In the genomic region with DNA sequence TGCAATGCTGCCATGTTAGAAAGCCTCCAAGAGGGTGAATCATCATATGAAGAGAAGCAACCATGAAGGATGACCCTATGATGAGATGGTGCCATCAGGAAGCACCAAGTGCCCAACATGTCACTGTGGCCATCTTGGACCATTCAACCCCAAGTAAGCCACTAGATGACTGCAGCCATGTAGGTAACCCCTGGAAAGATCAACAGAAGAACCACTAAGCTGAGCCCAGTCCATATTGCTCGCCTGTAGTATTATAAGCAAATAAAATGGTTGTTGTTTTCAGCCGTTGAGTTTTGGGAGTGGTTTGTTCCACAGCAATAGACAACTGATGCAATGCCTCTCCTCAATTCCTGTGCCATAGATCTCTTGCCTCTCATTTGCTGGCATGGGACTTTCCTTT, we compare ENCODE assay signal across 39 cellular contexts.
"Had no signal": no experiment of that assay in that cellular context is flagged by ENCODE, and none has a peak within 500 bp of the region (broad histone marks: within the 10 kb centered on the region; RNA-seq: fewer than 3 reads in every experiment).

No MANE protein-coding gene starts in this region.

- H3K9me3 Mint-ChIP-seq: activated naive CD4-positive, alpha-beta T cell treated with anti-CD3 and anti-CD28 coated beads, Interleukin-2, amount 50 U/mL, for 24 hours; activated naive CD8-positive, alpha-beta T cell treated with anti-CD3 and anti-CD28 coated beads, Interleukin-2, amount 50 U/mL, for 24 hours; activated T-helper 17 cell treated with anti-CD3 and anti-CD28 coated beads, Interleukin-2, amount 50 U/mL, for 72 hours; central memory CD8-positive, alpha-beta T cell had no signal

- H3K4me3 ChIP-seq: adrenal gland, ascending aorta, body of pancreas, breast epithelium, cardiac muscle cell had no signal

- H3K27ac Mint-ChIP-seq: activated naive CD4-positive, alpha-beta T cell treated with anti-CD3 and anti-CD28 coated beads for 36 hours; activated naive CD4-positive, alpha-beta T cell treated with anti-CD3 and anti-CD28 coated beads, Interleukin-2, amount 10 ng/mL, durations not matched to agents 7 days and 5 days; activated naive CD4-positive, alpha-beta T cell treated with anti-CD3 and anti-CD28 coated beads, Interleukin-2, amount 50 U/mL, for 24 hours; activated naive CD8-positive, alpha-beta T cell; activated naive CD8-positive, alpha-beta T cell treated with anti-CD3 and anti-CD28 coated beads for 36 hours; activated naive CD8-positive, alpha-beta T cell treated with anti-CD3 and anti-CD28 coated beads, Interleukin-2, amount 10 ng/mL, durations not matched to agents 7 days and 5 days; activated naive CD8-positive, alpha-beta T cell treated with anti-CD3 and anti-CD28 coated beads, Interleukin-2, amount 50 U/mL, for 24 hours; activated T-cell treated with anti-CD3 and anti-CD28 coated beads, Interleukin-2, amount 50 U/mL, for 24 hours; activated T-cell treated with anti-CD3 and anti-CD28 coated beads, Interleukin-2, amount 50 U/mL, for 72 hours; activated T-helper 1 cell treated with anti-CD3 and anti-CD28 coated beads, Interleukin-12 subunit alpha, Interleukin-12 subunit beta, Interleukin-2, Interleukin-4 antibody, amounts not matched to agents 30 ng/mL and 10 ng/mL and 1 ng/mL, durations not matched to agents 14 hours and 24 hours and 36 hours; activated T-helper 17 cell treated with anti-CD3 and anti-CD28 coated beads, Interleukin-2, amount 50 U/mL, for 72 hours; activated T-helper 2 cell treated with anti-CD3 and anti-CD28 coated beads, Interferon-gamma antibody, Interleukin-2, Interleukin-4, amounts not matched to agents 10 μg/mL and 5 μg/mL and 100 μg/mL, durations not matched to agents 14 hours and 24 hours and 36 hours; brain had no signal

- FAIRE-seq: astrocyte, bronchial epithelial cell had no signal

- DNase-seq: activated effector memory CD4-positive, alpha-beta T cell treated with anti-CD3 and anti-CD28 coated beads, Interleukin-2, amount 50 U/mL, for 16 hours; activated effector memory CD4-positive, alpha-beta T cell treated with Interleukin-2 at 50 U/mL for 16 hours; activated gamma-delta T cell; activated gamma-delta T cell treated with Interleukin-2 at 50 U/mL for 16 hours; activated naive CD4-positive, alpha-beta T cell; activated naive CD4-positive, alpha-beta T cell treated with anti-CD3 and anti-CD28 coated beads for 36 hours; activated naive CD4-positive, alpha-beta T cell treated with anti-CD3 and anti-CD28 coated beads, Interleukin-2, amount 10 ng/mL, durations not matched to agents 7 days and 5 days; activated naive CD4-positive, alpha-beta T cell treated with anti-CD3 and anti-CD28 coated beads, Interleukin-2, amount 50 U/mL, for 16 hours; activated naive CD4-positive, alpha-beta T cell treated with Interleukin-2 at 50 U/mL for 16 hours; activated naive CD8-positive, alpha-beta T cell treated with anti-CD3 and anti-CD28 coated beads for 36 hours; activated naive CD8-positive, alpha-beta T cell treated with anti-CD3 and anti-CD28 coated beads, Interleukin-2, amount 10 ng/mL, durations not matched to agents 7 days and 5 days; activated naive CD8-positive, alpha-beta T cell treated with anti-CD3 and anti-CD28 coated beads, Interleukin-2, amount 50 U/mL, for 24 hours; activated T-cell treated with anti-CD3 and anti-CD28 coated beads, Interleukin-2, amount 50 U/mL, for 24 hours; activated T-cell treated with anti-CD3 and anti-CD28 coated beads, Interleukin-2, amount 50 U/mL, for 4 hours; activated T-cell treated with anti-CD3 and anti-CD28 coated beads, Interleukin-2, amount 50 U/mL, for 48 hours; activated T-cell treated with anti-CD3 and anti-CD28 coated beads, Interleukin-2, amount 50 U/mL, for 72 hours; adrenal gland; amniotic stem cell; amygdala; anterior cingulate cortex; aorta; body of pancreas; brain microvascular endothelial cell; caudate nucleus; central memory CD4-positive, alpha-beta T cell; cerebellar nuclear complex had no signal

- H3K4me1 ChIP-seq: ascending aorta, body of pancreas, breast epithelium had no signal

- H3K4me1 Mint-ChIP-seq: activated naive CD4-positive, alpha-beta T cell treated with anti-CD3 and anti-CD28 coated beads, Interleukin-2, amount 10 ng/mL, durations not matched to agents 7 days and 5 days; activated naive CD4-positive, alpha-beta T cell treated with anti-CD3 and anti-CD28 coated beads, Interleukin-2, amount 50 U/mL, for 24 hours; activated naive CD8-positive, alpha-beta T cell treated with anti-CD3 and anti-CD28 coated beads for 36 hours; activated naive CD8-positive, alpha-beta T cell treated with anti-CD3 and anti-CD28 coated beads, Interleukin-2, amount 10 ng/mL, durations not matched to agents 7 days and 5 days; activated naive CD8-positive, alpha-beta T cell treated with anti-CD3 and anti-CD28 coated beads, Interleukin-2, amount 50 U/mL, for 24 hours; activated T-helper 17 cell treated with anti-CD3 and anti-CD28 coated beads, Interleukin-2, amount 50 U/mL, for 72 hours; central memory CD8-positive, alpha-beta T cell had no signal

- H3K27me3 ChIP-seq: adrenal gland, ascending aorta, body of pancreas, brain microvascular endothelial cell, breast epithelium, cardiac muscle cell had no signal

- H3K4me3 Mint-ChIP-seq: activated naive CD4-positive, alpha-beta T cell treated with anti-CD3 and anti-CD28 coated beads for 36 hours; activated naive CD4-positive, alpha-beta T cell treated with anti-CD3 and anti-CD28 coated beads, Interleukin-2, amount 10 ng/mL, durations not matched to agents 7 days and 5 days; activated naive CD4-positive, alpha-beta T cell treated with anti-CD3 and anti-CD28 coated beads, Interleukin-2, amount 50 U/mL, for 24 hours; activated naive CD8-positive, alpha-beta T cell; activated naive CD8-positive, alpha-beta T cell treated with anti-CD3 and anti-CD28 coated beads for 36 hours; activated naive CD8-positive, alpha-beta T cell treated with anti-CD3 and anti-CD28 coated beads, Interleukin-2, amount 10 ng/mL, durations not matched to agents 7 days and 5 days; activated naive CD8-positive, alpha-beta T cell treated with anti-CD3 and anti-CD28 coated beads, Interleukin-2, amount 50 U/mL, for 24 hours; activated T-cell treated with anti-CD3 and anti-CD28 coated beads, Interleukin-2, amount 50 U/mL, for 24 hours; activated T-cell treated with anti-CD3 and anti-CD28 coated beads, Interleukin-2, amount 50 U/mL, for 4 hours; activated T-cell treated with anti-CD3 and anti-CD28 coated beads, Interleukin-2, amount 50 U/mL, for 72 hours; activated T-helper 1 cell treated with anti-CD3 and anti-CD28 coated beads, Interleukin-12 subunit alpha, Interleukin-12 subunit beta, Interleukin-2, Interleukin-4 antibody, amounts not matched to agents 30 ng/mL and 10 ng/mL and 1 ng/mL, durations not matched to agents 14 hours and 24 hours and 36 hours; activated T-helper 17 cell treated with anti-CD3 and anti-CD28 coated beads, Interleukin-2, amount 50 U/mL, for 72 hours; brain; central memory CD8-positive, alpha-beta T cell had no signal

- H3K36me3 ChIP-seq: adrenal gland, ascending aorta, brain microvascular endothelial cell, breast epithelium, cardiac muscle cell had no signal

- H3K27ac ChIP-seq: adrenal gland, ascending aorta, body of pancreas, brain microvascular endothelial cell, breast epithelium, cardiac muscle cell had no signal

- H3K27me3 Mint-ChIP-seq: activated naive CD4-positive, alpha-beta T cell treated with anti-CD3 and anti-CD28 coated beads, Interleukin-2, amount 50 U/mL, for 24 hours; activated naive CD8-positive, alpha-beta T cell; activated naive CD8-positive, alpha-beta T cell treated with anti-CD3 and anti-CD28 coated beads for 36 hours; activated T-cell treated with anti-CD3 and anti-CD28 coated beads, Interleukin-2, amount 50 U/mL, for 24 hours; central memory CD8-positive, alpha-beta T cell had no signal

- ATAC-seq: activated naive CD4-positive, alpha-beta T cell treated with anti-CD3 and anti-CD28 coated beads, Interleukin-2, amount 50 U/mL, for 72 hours; activated naive CD8-positive, alpha-beta T cell treated with anti-CD3 and anti-CD28 coated beads, Interleukin-2, amount 50 U/mL, for 24 hours; activated T-cell treated with anti-CD3 and anti-CD28 coated beads, Interleukin-2, amount 50 U/mL, for 4 hours; activated T-cell treated with anti-CD3 and anti-CD28 coated beads, Interleukin-2, amount 50 U/mL, for 72 hours; activated T-helper 17 cell treated with anti-CD3 and anti-CD28 coated beads, Interleukin-2, amount 50 U/mL, for 72 hours; body of pancreas had no signal

- H3K36me3 Mint-ChIP-seq: activated naive CD4-positive, alpha-beta T cell treated with anti-CD3 and anti-CD28 coated beads, Interleukin-2, amount 10 ng/mL, durations not matched to agents 7 days and 5 days; activated naive CD4-positive, alpha-beta T cell treated with anti-CD3 and anti-CD28 coated beads, Interleukin-2, amount 50 U/mL, for 24 hours; activated naive CD8-positive, alpha-beta T cell; activated naive CD8-positive, alpha-beta T cell treated with anti-CD3 and anti-CD28 coated beads for 36 hours; activated naive CD8-positive, alpha-beta T cell treated with anti-CD3 and anti-CD28 coated beads, Interleukin-2, amount 10 ng/mL, durations not matched to agents 7 days and 5 days had no signal

- H3K9me3 ChIP-seq: adrenal gland, ascending aorta, body of pancreas had no signal
